Comparison of ENCODE assay signal across 7 cellular contexts in genomic region chr7:100132697-100133137, GRCh38. TPM values are rescaled to one million over a fixed set of nuclear protein-coding genes. Genes with fewer than 3 reads are reported as not detected.
DNase-seq lines count a peak whose midpoint lies in the region; ATAC-seq and TF ChIP-seq lines count a peak whose summit lies in the region.

No MANE protein-coding gene starts in this region.

- H3K36me3 ChIP-seq in mesenchymal stem cell (ENCODE audit: control insufficient read depth in 1 of 2, insufficient read depth in 2 of 2, low read depth in 1 of 2, low read length in 2 of 2): no peaks in the 10 kb centered on the region

- H3K18ac ChIP-seq in mesenchymal stem cell (ENCODE audit: low read depth in 1 of 2, low read length in 2 of 2): no peak overlapping the region

- CTCF ChIA-PET in activated CD4-positive, alpha-beta T cell treated with anti-CD3 and anti-CD28 coated beads for 36 hours (lab: Charles Lee): interaction anchor here (0.6 to 5.0 kb wide), 32 partner anchors 9 to 321 kb away, joined by 3 to 41 read pairs (median 4); partner anchors contain the start of genes CNPY4, GPC2, LAMTOR4 and MCM7

- no peak overlapping the region for H3K23ac ChIP-seq in mesenchymal stem cell (ENCODE audit: low read length in 2 of 2)

- H2BK12ac ChIP-seq in mesenchymal stem cell (ENCODE audit: low read length in 2 of 2): no peak overlapping the region

- H3K4me1 Mint-ChIP-seq in activated CD4-positive, alpha-beta T cell treated with anti-CD3 and anti-CD28 coated beads for 36 hours: peaks cover 10% of the 10 kb centered on the region

- peaks cover 7% of the 10 kb centered on the region for H3K4me1 ChIP-seq in mesenchymal stem cell (ENCODE audit: control insufficient read depth, insufficient read depth, low read depth, low read length)

- H3K4me3 ChIP-seq in mesenchymal stem cell (ENCODE audit: insufficient read depth in 1 of 2, low read depth in 1 of 2, low read length in 2 of 2): peak overlapping the region in 1 of 2 experiments; percentile 17

- H3K9me3 ChIP-seq in mesenchymal stem cell (ENCODE audit: control insufficient read depth, low read length): no peaks in the 10 kb centered on the region

- H3K14ac ChIP-seq in mesenchymal stem cell (ENCODE audit: low read length in 2 of 2): no peak overlapping the region

- no peak overlapping the region for H3K27ac Mint-ChIP-seq in activated CD4-positive, alpha-beta T cell treated with anti-CD3 and anti-CD28 coated beads for 36 hours

- H4K8ac ChIP-seq in mesenchymal stem cell (ENCODE audit: low read length): no peak overlapping the region

- no peak overlapping the region for H2BK120ac ChIP-seq in mesenchymal stem cell (ENCODE audit: low read depth, low read length)

- 20% methylated on average over 3 of the region's 3 CpGs for whole genome bisulfite sequencing in mesenchymal stem cell

- H3K9ac ChIP-seq in mesenchymal stem cell (ENCODE audit: low read length): peak overlapping the region; percentile 42

- H3K79me1 ChIP-seq in mesenchymal stem cell (replicated peaks; ENCODE audit: low read length, poor library complexity, severe bottlenecking): peaks cover under 1% of the 10 kb centered on the region

- H3K27me3 ChIP-seq in mesenchymal stem cell (ENCODE audit: control insufficient read depth in 1 of 2, insufficient read depth in 1 of 2, low read length in 2 of 2): peaks cover 0 to 5% of the 10 kb centered on the region in 2 experiments

- no peak overlapping the region for H3K4ac ChIP-seq in mesenchymal stem cell (ENCODE audit: low read depth in 1 of 2, low read length in 2 of 2)

- DNase-seq in GM10266 (ENCODE audit: extremely low spot score) (peak; percentile 77), NCI-H446 treated with DMSO at 0.1 percent for 48 hours (lab: John Stamatoyannopoulos, UW) (peak; percentile 16), ecto neural progenitor cell (ENCODE audit: low spot score) (peak; percentile 77), mesenchymal stem cell (peak; percentile 74), substantia nigra (lab: John Stamatoyannopoulos, UW) (peak in 29 of 49 donors; percentile 3 to 57 (median 28))
- peak; percentile 82 for DNase-seq in activated CD4-positive, alpha-beta T cell treated with anti-CD3 and anti-CD28 coated beads for 36 hours

- TF ChIP-seq CTCF in GM10266 (IDR thresholded peaks at IDR 0.05; ENCODE audit: control insufficient read depth, insufficient read depth, low read depth, missing control alignments): peak; percentile 94

- H3K9me3 Mint-ChIP-seq in activated CD4-positive, alpha-beta T cell treated with anti-CD3 and anti-CD28 coated beads for 36 hours (ENCODE audit: low read depth): no peaks in the 10 kb centered on the region

- no peak overlapping the region for H4K91ac ChIP-seq in mesenchymal stem cell (ENCODE audit: low read length)

- H2BK15ac ChIP-seq in mesenchymal stem cell (ENCODE audit: low read depth, poor library complexity, severe bottlenecking): no peak overlapping the region

- no peak overlapping the region for H2BK5ac ChIP-seq in mesenchymal stem cell (ENCODE audit: low read depth, low read length, poor library complexity, severe bottlenecking)

- POLR2A ChIA-PET in activated CD4-positive, alpha-beta T cell treated with anti-CD3 and anti-CD28 coated beads for 36 hours (lab: Charles Lee): interaction anchor here (0.7 kb wide), 1 partner anchor 19 kb away, joined by 3 read pairs; no protein-coding TSS in a partner anchor

- H3K27me3 Mint-ChIP-seq in activated CD4-positive, alpha-beta T cell treated with anti-CD3 and anti-CD28 coated beads for 36 hours: no peaks in the 10 kb centered on the region

- ATAC-seq in HG03097 (IDR thresholded peaks at IDR 0.05; ENCODE audit: low FRiP score, unreplicated experiment): peak; percentile 49
- ATAC-seq in activated CD4-positive, alpha-beta T cell treated with anti-CD3 and anti-CD28 coated beads for 36 hours: peak; percentile 81

- H3K4me2 ChIP-seq in mesenchymal stem cell (ENCODE audit: low read length, poor library complexity, severe bottlenecking): no peak overlapping the region

- no peak overlapping the region for H2AFZ ChIP-seq in mesenchymal stem cell (ENCODE audit: low read depth, low read length)

- no peaks in the 10 kb centered on the region for H3K36me3 Mint-ChIP-seq in activated CD4-positive, alpha-beta T cell treated with anti-CD3 and anti-CD28 coated beads for 36 hours (ENCODE audit: low read depth)

- H3K4me3 Mint-ChIP-seq in activated CD4-positive, alpha-beta T cell treated with anti-CD3 and anti-CD28 coated beads for 36 hours: no peak overlapping the region

- no peak overlapping the region for H2AK5ac ChIP-seq in mesenchymal stem cell (ENCODE audit: low read length, severe bottlenecking)

- no peak overlapping the region for H3K27ac ChIP-seq in mesenchymal stem cell (ENCODE audit: low read length, poor library complexity, severe bottlenecking)
- H3K27ac ChIP-seq in substantia nigra (ENCODE audit: low read depth, low read length, poor library complexity, severe bottlenecking): no peak overlapping the region

- intact Hi-C loops in activated CD4-positive, alpha-beta T cell treated with anti-CD3 and anti-CD28 coated beads for 36 hours (cut with DNase I, micrococcal nuclease): loop anchor here (1.0 to 5.0 kb wide), 6 partner anchors 89 to 318 kb away; no protein-coding TSS in a partner anchor

RNA-seq across cellular contexts. Expression of gene MBLAC1, which starts 6.0 kb away (rescaled TPM):
- total RNA-seq in activated CD4-positive, alpha-beta T cell treated with anti-CD3 and anti-CD28 coated beads for 36 hours: 1 to 10 TPM; 1.6 to 2.2 TPM
- 3.0 TPM for polyA plus RNA-seq in mesenchymal stem cell (2013, experiment 1 of 2)
- 2.9 TPM for polyA plus RNA-seq in mesenchymal stem cell (2013, experiment 2 of 2)

RNA-seq across cellular contexts. Expression of gene CNPY4, which starts 13.3 kb away (rescaled TPM):
- total RNA-seq in activated CD4-positive, alpha-beta T cell treated with anti-CD3 and anti-CD28 coated beads for 36 hours: 10 to 100 TPM; 11.0 to 14.0 TPM
- 46.0 TPM for polyA plus RNA-seq in mesenchymal stem cell (2013, experiment 1 of 2)
- polyA plus RNA-seq in mesenchymal stem cell (2013, experiment 2 of 2): 43.5 TPM

RNA-seq across cellular contexts. Expression of gene TAF6, which starts 13.6 kb away (rescaled TPM):
- total RNA-seq in activated CD4-positive, alpha-beta T cell treated with anti-CD3 and anti-CD28 coated beads for 36 hours: 10 to 100 TPM; 54.3 to 59.5 TPM
- polyA plus RNA-seq in mesenchymal stem cell (2013, experiment 1 of 2): 56.7 TPM
- 55.4 TPM for polyA plus RNA-seq in mesenchymal stem cell (2013, experiment 2 of 2)

RNA-seq across cellular contexts. Expression of gene LAMTOR4, which starts 16.0 kb away (rescaled TPM):
- total RNA-seq in activated CD4-positive, alpha-beta T cell treated with anti-CD3 and anti-CD28 coated beads for 36 hours: 100 to 1,000 TPM in 1 of 2 experiments, 10 to 100 TPM in 1; 69.6 to 120 TPM
- polyA plus RNA-seq in mesenchymal stem cell (2013, experiment 1 of 2): 121 TPM
- polyA plus RNA-seq in mesenchymal stem cell (2013, experiment 2 of 2): 121 TPM

RNA-seq across cellular contexts. Expression of gene TRAPPC14, which starts 25.8 kb away (rescaled TPM):
- total RNA-seq in activated CD4-positive, alpha-beta T cell treated with anti-CD3 and anti-CD28 coated beads for 36 hours: 10 to 100 TPM; 15.0 to 17.6 TPM
- polyA plus RNA-seq in mesenchymal stem cell (2013, experiment 1 of 2): 11.9 TPM
- 11.4 TPM for polyA plus RNA-seq in mesenchymal stem cell (2013, experiment 2 of 2)

Comparison
In these comparisons a context has a peak if more than half of its experiments do, and no peak if none do; other contexts are left out.
1. DNase-seq: peak in every context shown above with its lines; median percentile 82 in activated CD4-positive, alpha-beta T cell treated with anti-CD3 and anti-CD28 coated beads for 36 hours; 77 in GM10266; 77 in ecto neural progenitor cell; 74 in mesenchymal stem cell; 28 in substantia nigra; 16 in NCI-H446 treated with DMSO at 0.1 percent for 48 hours.